ENCODE assay signal across 16 cellular contexts in the genomic region with DNA sequence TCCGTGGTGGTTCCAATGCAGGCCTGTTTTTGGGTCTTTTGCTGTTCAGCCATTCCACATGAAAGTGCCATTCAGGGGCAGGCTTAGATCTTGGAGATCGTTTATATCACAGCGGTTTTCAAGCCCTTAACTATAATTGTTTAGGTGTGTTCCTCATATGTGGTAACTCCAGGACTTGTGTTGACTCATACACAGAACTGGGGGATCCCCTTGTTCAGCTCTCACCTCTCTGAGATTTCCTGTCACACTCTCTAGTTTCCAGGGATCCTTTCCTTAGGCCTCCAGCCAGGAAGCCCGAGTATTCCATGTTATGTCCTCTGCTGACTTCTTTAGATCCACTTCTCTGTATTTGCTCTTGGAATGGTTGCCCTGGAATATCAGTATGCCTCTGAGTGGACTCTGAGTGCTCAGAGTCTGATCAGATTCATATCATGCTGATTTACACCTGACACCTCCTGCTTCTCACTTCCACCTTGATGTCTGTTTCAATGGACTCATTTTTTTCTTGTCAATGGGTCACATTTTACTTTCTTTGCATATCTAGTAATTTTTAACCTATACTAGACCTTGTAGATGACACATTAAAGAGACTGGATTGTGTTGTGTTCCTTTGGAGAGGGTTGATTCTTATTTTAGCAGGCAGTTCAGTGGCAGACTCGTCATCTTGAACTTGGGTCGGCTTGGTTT. TPM values are rescaled to one million over a fixed set of nuclear protein-coding genes. Genes with fewer than 3 reads are reported as not detected.
"Had no signal": no experiment of that assay in that cellular context is flagged by ENCODE, and none has a peak within 500 bp of the region (broad histone marks: within the 10 kb centered on the region; RNA-seq: fewer than 3 reads in every experiment).

No MANE protein-coding gene starts in this region.

- FAIRE-seq: bronchial epithelial cell had no signal

- ATAC-seq: naive thymus-derived CD4-positive, alpha-beta T cell had no signal

- H3K27ac Mint-ChIP-seq: activated naive CD8-positive, alpha-beta T cell; activated T-helper 1 cell treated with anti-CD3 and anti-CD28 coated beads, Interleukin-12 subunit alpha, Interleukin-12 subunit beta, Interleukin-2, Interleukin-4 antibody, amounts not matched to agents 30 ng/mL and 10 ng/mL and 1 ng/mL, durations not matched to agents 14 hours and 24 hours and 36 hours; naive thymus-derived CD4-positive, alpha-beta T cell had no signal

- H3K4me3 Mint-ChIP-seq: activated naive CD8-positive, alpha-beta T cell; activated T-helper 1 cell treated with anti-CD3 and anti-CD28 coated beads, Interleukin-12 subunit alpha, Interleukin-12 subunit beta, Interleukin-2, Interleukin-4 antibody, amounts not matched to agents 30 ng/mL and 10 ng/mL and 1 ng/mL, durations not matched to agents 14 hours and 24 hours and 36 hours; naive thymus-derived CD4-positive, alpha-beta T cell had no signal

- DNase-seq: activated CD4-positive, alpha-beta T cell treated with anti-CD3 and anti-CD28 coated beads for 48 hours; esophagus squamous epithelium; foreskin fibroblast; glutamatergic neuron; naive thymus-derived CD4-positive, alpha-beta T cell; stimulated activated CD4-positive, alpha-beta T cell treated with anti-CD3 and anti-CD28 coated beads, Interleukin-4, amount 100 ng/mL, for 4 hours; substantia nigra; trophoblast cell had no signal

- H3K27me3 Mint-ChIP-seq: activated naive CD8-positive, alpha-beta T cell had no signal

- H3K27ac ChIP-seq: esophagus squamous epithelium, skin epidermis, VCaP had no signal

- H3K4me3 ChIP-seq: esophagus squamous epithelium, skin epidermis had no signal

- H3K36me3 ChIP-seq: esophagus squamous epithelium had no signal

RNA-seq across cellular contexts. Expression of a gene that starts 13.0 kb away (rescaled TPM):
- total RNA-seq: activated T-helper 1 cell treated with anti-CD3 and anti-CD28 coated beads, Interleukin-12 subunit alpha, Interleukin-12 subunit beta, Interleukin-2, Interleukin-4 antibody, amounts not matched to agents 30 ng/mL and 10 ng/mL and 1 ng/mL, durations not matched to agents 14 hours and 24 hours and 36 hours; aorta; bronchial epithelial cell; chondrocyte; SK-MEL-5 had no signal
- polyA plus RNA-seq: aorta; naive thymus-derived CD4-positive, alpha-beta T cell had no signal
